Comparison of ENCODE assay signal across 17 cellular contexts in genomic region chr3:141436180-141436579, GRCh38. TPM values are rescaled to one million over a fixed set of nuclear protein-coding genes. Genes with fewer than 3 reads are reported as not detected.
DNase-seq lines count a peak whose midpoint lies in the region; ATAC-seq and TF ChIP-seq lines count a peak whose summit lies in the region.
"Had no signal": no experiment of that assay in that cellular context is flagged by ENCODE, and none has a peak within 500 bp of the region (broad histone marks: within the 10 kb centered on the region; RNA-seq: fewer than 3 reads in every experiment).

No MANE protein-coding gene starts in this region.

- no peak overlapping the region for H3K4me3 ChIP-seq in Caco-2 (ENCODE audit: low read depth, low read length)
- H3K4me3 ChIP-seq in heart right ventricle: no peak overlapping the region
- no peak overlapping the region for H3K4me3 ChIP-seq in prostate gland
- H3K4me3 ChIP-seq: vagina had no signal

- POLR2A ChIA-PET in Caco-2 (lab: Charles Lee): interaction anchor here (0.7 kb wide), 1 partner anchor 68 kb away, joined by 3 read pairs; the partner anchor contains the start of gene ZBTB38

- H3K27ac ChIP-seq in heart right ventricle (peak overlapping the region in 8 of 10 donors; percentile 8 to 71 (median 28)), prostate gland (peak overlapping the region; percentile 8 to 20), caudate nucleus (ENCODE audit: low read depth, low read length) (no peak overlapping the region)
- H3K27ac ChIP-seq: vagina had no signal

- H3K4me1 Mint-ChIP-seq in Caco-2 (ENCODE audit: low read depth, unreplicated experiment) (peaks cover 47% of the 10 kb centered on the region), T-helper 17 cell (peaks cover 36% of the 10 kb centered on the region)

- H3K4me3 Mint-ChIP-seq in Caco-2 (ENCODE audit: unreplicated experiment) (no peak overlapping the region), T-helper 17 cell (no peak overlapping the region)
- H3K4me3 Mint-ChIP-seq: activated CD8-positive, alpha-beta T cell treated with anti-CD3 and anti-CD28 coated beads, Interleukin-2, amount 10 ng/mL, durations not matched to agents 7 days and 5 days; stimulated activated naive CD8-positive, alpha-beta T cell treated with anti-CD3 and anti-CD28 coated beads, Interleukin-15, amount 100 ng/mL, for 72 hours; T-helper 1 cell treated with Interleukin-12 subunit alpha and Interleukin-12 subunit beta and Interleukin-4 antibody, amounts not matched to agents 30 μg/mL and 1 μg/mL, for 36 hours had no signal

- H3K36me3 ChIP-seq in Caco-2 (ENCODE audit: control insufficient read depth, insufficient read depth, low read length) (no peaks in the 10 kb centered on the region), heart right ventricle (peaks cover 0 to 50% (median 6%) of the 10 kb centered on the region in 9 donors), prostate gland (no peaks in the 10 kb centered on the region)

- intact Hi-C loops in Caco-2 (cut with micrococcal nuclease; ENCODE audit: unreplicated experiment): no loop called here
- intact Hi-C loops in heart right ventricle (cut with DNase I): no loop called here
- intact Hi-C loops in prostate gland (cut with DNase I): loop anchor here (10.0 kb wide), 1 partner anchor 1569 kb away; the partner anchor contains the start of gene U2SURP

- no peak for ATAC-seq in T-helper 17 cell
- ATAC-seq in heart right ventricle: peak in 5 of 8 donors; percentile 40 to 69 (median 52)
- ATAC-seq in GM21786 (IDR thresholded peaks at IDR 0.05; ENCODE audit: unreplicated experiment): no peak
- ATAC-seq in GM19395 (IDR thresholded peaks at IDR 0.05; ENCODE audit: unreplicated experiment): no peak
- ATAC-seq: activated CD8-positive, alpha-beta T cell treated with anti-CD3 and anti-CD28 coated beads, Interleukin-2, amount 10 ng/mL, durations not matched to agents 7 days and 5 days; stimulated activated naive CD8-positive, alpha-beta T cell treated with anti-CD3 and anti-CD28 coated beads, Interleukin-15, amount 100 ng/mL, for 72 hours had no signal

- DNase-seq in Caco-2: no peak
- no peak for DNase-seq in T-helper 17 cell
- DNase-seq in heart right ventricle: no peak
- DNase-seq in prostate gland (ENCODE audit: low spot score): no peak
- no peak for DNase-seq in stimulated activated CD4-positive, alpha-beta T cell treated with anti-CD3 and anti-CD28 coated beads, Interleukin-2, amount 100 ng/mL, for 48 hours
- no peak for DNase-seq in caudate nucleus (lab: John Stamatoyannopoulos, UW)
- DNase-seq: activated CD8-positive, alpha-beta T cell treated with anti-CD3 and anti-CD28 coated beads, Interleukin-2, amount 10 ng/mL, durations not matched to agents 7 days and 5 days; HCEC 1CT; KG1; NCI-H526; right cardiac atrium; stimulated activated naive CD8-positive, alpha-beta T cell treated with anti-CD3 and anti-CD28 coated beads, Interleukin-15, amount 100 ng/mL, for 72 hours had no signal

- no peaks in the 10 kb centered on the region for H3K27me3 ChIP-seq in Caco-2 (replicated peaks; ENCODE audit: control insufficient read depth, insufficient read depth, low read length)
- H3K27me3 ChIP-seq in heart right ventricle: no peaks in the 10 kb centered on the region
- no peaks in the 10 kb centered on the region for H3K27me3 ChIP-seq in prostate gland (replicated peaks; ENCODE audit: insufficient read depth)
- H3K27me3 ChIP-seq: vagina had no signal

- BruUV-seq in Caco-2 (replicated peaks; lab: Mats Ljungman, UMichigan): no TSS peak

- no peak for TF ChIP-seq CTCF in Caco-2 (IDR thresholded peaks at IDR 0.05; ENCODE audit: insufficient read depth in 1 of 2, low read depth in 1 of 2, low read length in 1 of 2, severe bottlenecking in 1 of 2, unreplicated experiment in 1 of 2)
- no peak for TF ChIP-seq CTCF in heart right ventricle (IDR thresholded peaks at IDR 0.05)
- no peak for TF ChIP-seq CTCF in prostate gland (IDR thresholded peaks at IDR 0.05)

- no peaks in the 10 kb centered on the region for H3K9me3 ChIP-seq in Caco-2
- H3K9me3 ChIP-seq in T-helper 17 cell (ENCODE audit: control insufficient read depth, low read length, poor library complexity, severe bottlenecking): no peaks in the 10 kb centered on the region
- no peaks in the 10 kb centered on the region for H3K9me3 ChIP-seq in heart right ventricle
- no peaks in the 10 kb centered on the region for H3K9me3 ChIP-seq in prostate gland
- H3K9me3 ChIP-seq: vagina had no signal

- no peak for TF ChIP-seq POLR2A in prostate gland (IDR thresholded peaks at IDR 0.05)

- H3K27ac Mint-ChIP-seq in Caco-2 (ENCODE audit: unreplicated experiment) (peak overlapping the region; percentile 55), T-helper 17 cell (peak overlapping the region; percentile 83)
- H3K27ac Mint-ChIP-seq: activated CD8-positive, alpha-beta T cell treated with anti-CD3 and anti-CD28 coated beads, Interleukin-2, amount 10 ng/mL, durations not matched to agents 7 days and 5 days; activated T-helper 2 cell treated with anti-CD3 and anti-CD28 coated beads, Interferon-gamma antibody, Interleukin-2, Interleukin-4, amounts not matched to agents 10 μg/mL and 5 μg/mL and 100 μg/mL, durations not matched to agents 14 hours and 24 hours and 36 hours; stimulated activated naive CD8-positive, alpha-beta T cell treated with anti-CD3 and anti-CD28 coated beads, Interleukin-15, amount 100 ng/mL, for 72 hours; T-helper 1 cell treated with Interleukin-12 subunit alpha and Interleukin-12 subunit beta and Interleukin-4 antibody, amounts not matched to agents 30 μg/mL and 1 μg/mL, for 36 hours had no signal

- H3K4me1 ChIP-seq in Caco-2 (peaks cover 43% of the 10 kb centered on the region), heart right ventricle (peaks cover 12 to 93% (median 73%) of the 10 kb centered on the region in 9 donors), prostate gland (replicated peaks) (peaks cover 3% of the 10 kb centered on the region)

- H3K9me3 Mint-ChIP-seq in Caco-2 (ENCODE audit: unreplicated experiment): no peaks in the 10 kb centered on the region
- H3K9me3 Mint-ChIP-seq: activated T-helper 2 cell treated with anti-CD3 and anti-CD28 coated beads, Interferon-gamma antibody, Interleukin-2, Interleukin-4, amounts not matched to agents 10 μg/mL and 5 μg/mL and 100 μg/mL, durations not matched to agents 14 hours and 24 hours and 36 hours; stimulated activated naive CD8-positive, alpha-beta T cell treated with anti-CD3 and anti-CD28 coated beads, Interleukin-15, amount 100 ng/mL, for 72 hours; T-helper 1 cell treated with Interleukin-12 subunit alpha and Interleukin-12 subunit beta and Interleukin-4 antibody, amounts not matched to agents 30 μg/mL and 1 μg/mL, for 36 hours had no signal

- CTCF ChIA-PET in Caco-2 (lab: Charles Lee): interaction anchor here (1.1 kb wide), 2 partner anchors 19 to 75 kb away, joined by 3 read pairs; no protein-coding TSS in a partner anchor

- 73 to 80% methylated on average over 3 of the region's 3 CpGs for WGBS in heart right ventricle, 2 donors
- 76% methylated on average over 3 of the region's 3 CpGs for WGBS in prostate gland

- H3K27me3 Mint-ChIP-seq in Caco-2 (ENCODE audit: insufficient read depth, unreplicated experiment) (no peaks in the 10 kb centered on the region), T-helper 17 cell (no peaks in the 10 kb centered on the region)
- H3K27me3 Mint-ChIP-seq: stimulated activated naive CD8-positive, alpha-beta T cell treated with anti-CD3 and anti-CD28 coated beads, Interleukin-15, amount 100 ng/mL, for 72 hours had no signal

- H3K36me3 Mint-ChIP-seq in Caco-2 (ENCODE audit: insufficient read depth, unreplicated experiment) (peaks cover 27% of the 10 kb centered on the region), T-helper 17 cell (ENCODE audit: low read depth) (peaks cover 9% of the 10 kb centered on the region)

RNA-seq across cellular contexts. Expression of gene RASA2, which starts 50.6 kb away (rescaled TPM):
- total RNA-seq in Caco-2 (2022) (17.2 and 26.7 TPM in 2 replicates), T-helper 17 cell (10 to 100 TPM; 56.7 to 57.9 TPM), heart right ventricle (1 to 10 TPM; 2.7 to 7.7 (median 5.1) TPM), prostate gland (10 to 100 TPM in 1 of 2 donors, 1 to 10 TPM in 1; 7.8 to 13.5 TPM)
- 1 to 10 TPM; 1.4 to 6.5 TPM for polyA plus RNA-seq in heart right ventricle

Comparison
In these comparisons a context has a peak if more than half of its experiments do, and no peak if none do; other contexts are left out.
1. ATAC-seq: peak in heart right ventricle (5 of 8); none in T-helper 17 cell (single experiment), GM21786 (single experiment) and GM19395 (single experiment).